Comparison of ENCODE assay signal across 1 cellular context in genomic region chr18:76454429-76454828, GRCh38.
A peak's percentile ranks its signal among the peaks of the same experiment; 100 is the strongest.
TF ChIP-seq lines count a peak whose summit lies in the region.

No MANE protein-coding gene starts in this region.

TF ChIP-seq in HepG2, 621 proteins besides CTCF, POLR2A, EP300 and RAD21:
- TF ChIP-seq ATF7 (IDR thresholded peaks at IDR 0.05) (0 out of 2 replicates have a peak, but pooled peaks have one; percentile 3), ATF7 (CRISPR knock-in tag; IDR thresholded peaks at IDR 0.05) (no peak), ELK4 (CRISPR knock-in tag; IDR thresholded peaks at IDR 0.05; ENCODE audit: borderline replicate concordance) (no peak), SMC3 (IDR thresholded peaks at IDR 0.05; ENCODE audit: low read length) (no peak)
TF ChIP-seq in HepG2: peak in this region for 1.
